ENCODE assay signal across 22 cellular contexts in genomic region chr12:127625372-127625771, GRCh38.
"Had no signal": no experiment of that assay in that cellular context is flagged by ENCODE, and none has a peak within 500 bp of the region (broad histone marks: within the 10 kb centered on the region; RNA-seq: fewer than 3 reads in every experiment).

No MANE protein-coding gene starts in this region.

- H3K27me3 ChIP-seq: SJCRH30 had no signal

- H3K9me3 ChIP-seq: SJCRH30 had no signal

- H3K36me3 ChIP-seq: SJCRH30 had no signal

- H3K9ac ChIP-seq: KMS-11 had no signal

- H3K4me1 ChIP-seq: SJCRH30 had no signal

- H3K4me3 ChIP-seq: SJCRH30 had no signal

- H3K27ac ChIP-seq: KMS-11, SJCRH30 had no signal

- H3K4me2 ChIP-seq: KMS-11 had no signal

- DNase-seq: IMR-90, Kasumi-1, MM.1S, NCI-H1092 treated with DMSO at 0.1 percent for 48 hours, NCI-H1436, NCI-H187, NCI-H2029, NCI-H2081 treated with DMSO at 0.1 percent for 48 hours, NCI-H2171, NCI-H446, NCI-H510A, NCI-H524 treated with DMSO at 0.1 percent for 48 hours, NCI-H69, NCI-H774, PC-3, SHP77 treated with DMSO at 0.1 percent for 48 hours, SJCRH30 had no signal

- ATAC-seq: HepG2, Panc1, PC-3, Right ventricle myocardium inferior, SK-N-SH treated with all-trans-retinoic acid at 6 μM for 48 hours had no signal
